ENCODE assay signal across 26 cellular contexts in genomic region chr3:37474936-37475335, GRCh38. TPM values are rescaled to one million over a fixed set of nuclear protein-coding genes. Genes with fewer than 3 reads are reported as not detected.
DNase-seq lines count a peak whose midpoint lies in the region; ATAC-seq and TF ChIP-seq lines count a peak whose summit lies in the region.
"Had no signal": no experiment of that assay in that cellular context is flagged by ENCODE, and none has a peak within 500 bp of the region (broad histone marks: within the 10 kb centered on the region; RNA-seq: fewer than 3 reads in every experiment).

No MANE protein-coding gene starts in this region.

- peak overlapping the region; percentile 68 to 83 (median 78) for H3K4me2 ChIP-seq in BLaER1 treated with 17β-estradiol and CSF1 and Interleukin-3, amounts not matched to agents 10 nM and 100 nM
- H3K4me2 ChIP-seq in neuronal stem cell (ENCODE audit: insufficient read depth, low read length, poor library complexity, severe bottlenecking), result no peak overlapping the region

- no peak overlapping the region for H3K4me3 ChIP-seq in BLaER1 treated with 17β-estradiol and CSF1 and Interleukin-3, amounts not matched to agents 10 nM and 100 nM
- H3K4me3 ChIP-seq in fibroblast of mammary gland (ENCODE audit: control insufficient read depth, low read depth, low read length), result no peak overlapping the region
- H3K4me3 ChIP-seq in neuronal stem cell (ENCODE audit: low read length in 2 of 2), result no peak overlapping the region
- H3K4me3 ChIP-seq: Peyer's patch, stomach, thyroid gland had no signal

- no peak overlapping the region for H2BK12ac ChIP-seq in neuronal stem cell (ENCODE audit: low read length)

- H4K20me1 ChIP-seq in BLaER1 treated with 17β-estradiol and CSF1 and Interleukin-3, amounts not matched to agents 10 nM and 100 nM, result peaks cover 0 to 2% (median 0%) of the 10 kb centered on the region in 11 experiments; a peak in 1 of 22 replicates

- H3K14ac ChIP-seq in neuronal stem cell (ENCODE audit: low read length), result no peak overlapping the region

- no peak overlapping the region for H2AK5ac ChIP-seq in neuronal stem cell (ENCODE audit: low read depth, low read length)

- no CpG with 5 or more reads among the region's 6 CpGs for WGBS in neuronal stem cell (ENCODE audit: extremely low coverage in 2 of 2, insufficient read length in 2 of 2, insufficient replicate concordance in 1 of 2), 2 donors

- peak overlapping the region; percentile 26 for H2AFZ ChIP-seq in neuronal stem cell (ENCODE audit: low read length)

- H3K79me1 ChIP-seq in neuronal stem cell (ENCODE audit: low read depth, low read length), result no peaks in the 10 kb centered on the region

- H4K91ac ChIP-seq in neuronal stem cell (ENCODE audit: low read depth, low read length, poor library complexity), result no peak overlapping the region

- H4K8ac ChIP-seq in neuronal stem cell (ENCODE audit: low read depth, low read length), result no peak overlapping the region

- TF ChIP-seq CTCF in fibroblast of mammary gland (conservative IDR thresholded peaks at IDR 0.05; ENCODE audit: control insufficient read depth, insufficient read depth, low read depth, low read length), result no peak
- TF ChIP-seq CTCF in GM13976 (IDR thresholded peaks at IDR 0.05; ENCODE audit: borderline replicate concordance, control extremely low read depth, extremely low read depth, insufficient read depth, missing control alignments), result no peak

- no peak overlapping the region for H3K23ac ChIP-seq in neuronal stem cell (ENCODE audit: low read depth, low read length, poor library complexity)

- ATAC-seq in HG03280 (IDR thresholded peaks at IDR 0.05; ENCODE audit: unreplicated experiment) (no peak), GM21360 (IDR thresholded peaks at IDR 0.05; ENCODE audit: unreplicated experiment) (no peak)
- ATAC-seq: left cardiac atrium, WTC11 had no signal

- no peak overlapping the region for H2BK120ac ChIP-seq in neuronal stem cell (ENCODE audit: low read depth, low read length)

- peaks cover 0 to 28% (median 0%) of the 10 kb centered on the region in 11 experiments; a peak in 5 of 22 replicates for H3K36me3 ChIP-seq in BLaER1 treated with 17β-estradiol and CSF1 and Interleukin-3, amounts not matched to agents 10 nM and 100 nM
- H3K36me3 ChIP-seq in neuronal stem cell (replicated peaks in 1 of 2; ENCODE audit: control insufficient read depth in 2 of 2, insufficient read depth in 2 of 2, low read length in 2 of 2), result peaks cover 0 to 4% of the 10 kb centered on the region in 2 donors
- H3K36me3 ChIP-seq: brain microvascular endothelial cell had no signal

- peaks cover 0 to 6% (median 0%) of the 10 kb centered on the region in 11 experiments; a peak in 1 of 22 replicates for H3K9me3 ChIP-seq in BLaER1 treated with 17β-estradiol and CSF1 and Interleukin-3, amounts not matched to agents 10 nM and 100 nM (replicated peaks in 1 of 11)
- H3K9me3 ChIP-seq in neuronal stem cell (replicated peaks in 1 of 2; ENCODE audit: control insufficient read depth in 2 of 2, insufficient read depth in 1 of 2, low read depth in 1 of 2, low read length in 2 of 2), result peaks cover 0 to 3% of the 10 kb centered on the region in 2 donors
- H3K9me3 ChIP-seq: Peyer's patch, stomach, thyroid gland had no signal

- H3K9ac ChIP-seq in BLaER1 treated with 17β-estradiol and CSF1 and Interleukin-3, amounts not matched to agents 10 nM and 100 nM, result peak overlapping the region in 1 of 11 experiments; percentile 20; a peak in 1 of 22 replicates
- H3K9ac ChIP-seq in neuronal stem cell (ENCODE audit: low read depth, low read length, poor library complexity), result no peak overlapping the region

- DNase-seq in NCI-H82 treated with DMSO at 0.1 percent for 48 hours (lab: John Stamatoyannopoulos, UW; ENCODE audit: unreplicated experiment) (peak; percentile 33), fibroblast of mammary gland (ENCODE audit: low read depth) (peak; percentile 5), neuronal stem cell (ENCODE audit: low spot score) (no peak), GM13976 (ENCODE audit: low spot score) (no peak)
- DNase-seq: activated CD4-positive, alpha-beta T cell treated with anti-CD3 and anti-CD28 coated beads, Interleukin-2, amount 50 U/mL, for 1 hour; activated T-cell treated with anti-CD3 and anti-CD28 coated beads, Interleukin-2, amount 50 U/mL, for 48 hours; brain microvascular endothelial cell; DMS79; effector CD4-positive, alpha-beta T cell; GF-D8; HFFc6; left cardiac atrium; NCI-H526; occipital lobe; Peyer's patch; SIG-M5; stimulated activated CD8-positive, alpha-beta memory T cell treated with anti-CD3 and anti-CD28 coated beads, Interleukin-4, amount 100 ng/mL, for 48 hours; stomach; T1000; thyroid gland had no signal

- peaks cover 27 to 34% (median 31%) of the 10 kb centered on the region in 10 experiments for H3K4me1 ChIP-seq in BLaER1 treated with 17β-estradiol and CSF1 and Interleukin-3, amounts not matched to agents 10 nM and 100 nM
- H3K4me1 ChIP-seq in neuronal stem cell (ENCODE audit: control insufficient read depth in 2 of 2, insufficient read depth in 1 of 2, low read depth in 1 of 2, low read length in 2 of 2), result peaks cover 10 to 12% of the 10 kb centered on the region in 2 donors
- H3K4me1 ChIP-seq: Peyer's patch had no signal

- H3K27me3 ChIP-seq in BLaER1 treated with 17β-estradiol and CSF1 and Interleukin-3, amounts not matched to agents 10 nM and 100 nM, result no peaks in the 10 kb centered on the region; a peak in 1 of 22 replicates
- no peaks in the 10 kb centered on the region for H3K27me3 ChIP-seq in neuronal stem cell (ENCODE audit: control insufficient read depth in 3 of 3, insufficient read depth in 3 of 3, low read depth in 1 of 3, low read length in 3 of 3)
- H3K27me3 ChIP-seq: Peyer's patch, stomach, thyroid gland had no signal

- peak overlapping the region in 3 of 11 experiments; percentile 11 to 42 (median 26); a peak in 2 of 22 replicates for H3K27ac ChIP-seq in BLaER1 treated with 17β-estradiol and CSF1 and Interleukin-3, amounts not matched to agents 10 nM and 100 nM
- no peak overlapping the region for H3K27ac ChIP-seq in neuronal stem cell (replicated peaks; ENCODE audit: low read length)
- H3K27ac ChIP-seq: brain microvascular endothelial cell, epithelial cell of prostate, Peyer's patch, stomach, thyroid gland had no signal

- no peak overlapping the region for H2BK5ac ChIP-seq in neuronal stem cell (ENCODE audit: low read length)

- in situ Hi-C loops in GM13976 (cut with MboI; ENCODE audit: low sequenced_read_pairs, unreplicated experiment), result no loop called here

- H2BK15ac ChIP-seq in neuronal stem cell (ENCODE audit: low read length), result no peak overlapping the region

- H3K4ac ChIP-seq in neuronal stem cell (ENCODE audit: low read length), result no peak overlapping the region

- H3K18ac ChIP-seq in neuronal stem cell (ENCODE audit: low read length), result no peak overlapping the region

RNA-seq across cellular contexts. Expression of gene ITGA9, which starts 23.0 kb away (rescaled TPM):
- 0.25 TPM for polyA plus RNA-seq in neuronal stem cell (2013, experiment 1 of 2)
- 0.35 TPM for polyA plus RNA-seq in neuronal stem cell (2013, experiment 2 of 2)
- polyA plus RNA-seq: BJ had no signal

Comparison
In these comparisons a context has a peak if more than half of its experiments do, and no peak if none do; other contexts are left out.
1. DNase-seq: peak in NCI-H82 treated with DMSO at 0.1 percent for 48 hours (single experiment) and fibroblast of mammary gland (single experiment); none in neuronal stem cell (single experiment) and GM13976 (single experiment).